ENCODE assay signal across 38 cellular contexts in the genomic region with DNA sequence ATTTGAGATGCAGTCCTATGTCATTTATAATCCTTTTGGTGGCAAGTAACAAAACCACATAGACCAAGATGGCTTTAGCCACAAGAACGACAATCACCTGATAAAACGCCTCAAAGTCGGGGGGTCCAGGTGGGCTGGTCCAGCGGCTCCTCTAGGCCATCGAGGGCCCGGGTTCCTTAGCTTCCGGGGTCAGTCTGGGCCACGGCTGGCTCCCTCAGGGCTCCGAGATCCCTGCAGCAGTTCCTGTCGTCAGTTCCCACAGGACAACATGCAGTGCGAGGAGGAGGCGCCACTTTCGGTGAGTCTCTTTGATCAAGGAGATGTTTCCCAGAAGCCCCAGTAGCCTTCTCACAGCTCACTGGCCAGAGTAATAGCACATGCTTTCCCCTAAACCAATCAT.
"Had no signal": no experiment of that assay in that cellular context is flagged by ENCODE, and none has a peak within 500 bp of the region (broad histone marks: within the 10 kb centered on the region; RNA-seq: fewer than 3 reads in every experiment).

No MANE protein-coding gene starts in this region.

- H3K4me1 ChIP-seq: adrenal gland, ascending aorta, body of pancreas, breast epithelium had no signal

- H3K36me3 Mint-ChIP-seq: activated naive CD4-positive, alpha-beta T cell treated with anti-CD3 and anti-CD28 coated beads, Interleukin-2, amount 10 ng/mL, durations not matched to agents 7 days and 5 days; activated naive CD4-positive, alpha-beta T cell treated with anti-CD3 and anti-CD28 coated beads, Interleukin-2, amount 50 U/mL, for 24 hours; activated naive CD4-positive, alpha-beta T cell treated with anti-CD3 and anti-CD28 coated beads, Interleukin-2, amount 50 U/mL, for 72 hours; activated naive CD8-positive, alpha-beta T cell; activated naive CD8-positive, alpha-beta T cell treated with anti-CD3 and anti-CD28 coated beads for 36 hours; activated naive CD8-positive, alpha-beta T cell treated with anti-CD3 and anti-CD28 coated beads, Interleukin-2, amount 10 ng/mL, durations not matched to agents 7 days and 5 days; brain had no signal

- H3K9me3 ChIP-seq: adrenal gland, ascending aorta, body of pancreas, breast epithelium had no signal

- H3K36me3 ChIP-seq: adrenal gland, ascending aorta, brain microvascular endothelial cell, breast epithelium, cardiac muscle cell had no signal

- H3K4me3 ChIP-seq: adrenal gland, ascending aorta, body of pancreas, breast epithelium, cardiac muscle cell had no signal

- H3K9me3 Mint-ChIP-seq: activated naive CD4-positive, alpha-beta T cell treated with anti-CD3 and anti-CD28 coated beads for 36 hours; activated naive CD4-positive, alpha-beta T cell treated with anti-CD3 and anti-CD28 coated beads, Interleukin-2, amount 50 U/mL, for 24 hours; activated naive CD4-positive, alpha-beta T cell treated with anti-CD3 and anti-CD28 coated beads, Interleukin-2, amount 50 U/mL, for 72 hours; activated naive CD8-positive, alpha-beta T cell treated with anti-CD3 and anti-CD28 coated beads for 36 hours; activated naive CD8-positive, alpha-beta T cell treated with anti-CD3 and anti-CD28 coated beads, Interleukin-2, amount 10 ng/mL, durations not matched to agents 7 days and 5 days; activated naive CD8-positive, alpha-beta T cell treated with anti-CD3 and anti-CD28 coated beads, Interleukin-2, amount 50 U/mL, for 24 hours; activated T-cell treated with anti-CD3 and anti-CD28 coated beads, Interleukin-2, amount 50 U/mL, for 24 hours; activated T-cell treated with anti-CD3 and anti-CD28 coated beads, Interleukin-2, amount 50 U/mL, for 4 hours; activated T-helper 1 cell treated with anti-CD3 and anti-CD28 coated beads, Interleukin-12 subunit alpha, Interleukin-12 subunit beta, Interleukin-2, Interleukin-4 antibody, amounts not matched to agents 30 ng/mL and 10 ng/mL and 1 ng/mL, durations not matched to agents 14 hours and 24 hours and 36 hours; activated T-helper 17 cell treated with anti-CD3 and anti-CD28 coated beads, Interleukin-2, amount 50 U/mL, for 72 hours; activated T-helper 2 cell treated with anti-CD3 and anti-CD28 coated beads, Interferon-gamma antibody, Interleukin-2, Interleukin-4, amounts not matched to agents 10 μg/mL and 5 μg/mL and 100 μg/mL, durations not matched to agents 14 hours and 24 hours and 36 hours; brain had no signal

- H3K4me1 Mint-ChIP-seq: activated naive CD4-positive, alpha-beta T cell treated with anti-CD3 and anti-CD28 coated beads, Interleukin-2, amount 10 ng/mL, durations not matched to agents 7 days and 5 days; activated naive CD4-positive, alpha-beta T cell treated with anti-CD3 and anti-CD28 coated beads, Interleukin-2, amount 50 U/mL, for 24 hours; activated naive CD8-positive, alpha-beta T cell treated with anti-CD3 and anti-CD28 coated beads for 36 hours; activated naive CD8-positive, alpha-beta T cell treated with anti-CD3 and anti-CD28 coated beads, Interleukin-2, amount 10 ng/mL, durations not matched to agents 7 days and 5 days; activated naive CD8-positive, alpha-beta T cell treated with anti-CD3 and anti-CD28 coated beads, Interleukin-2, amount 50 U/mL, for 24 hours; activated T-helper 17 cell treated with anti-CD3 and anti-CD28 coated beads, Interleukin-2, amount 50 U/mL, for 72 hours; brain; central memory CD8-positive, alpha-beta T cell had no signal

- DNase-seq: activated effector memory CD4-positive, alpha-beta T cell treated with anti-CD3 and anti-CD28 coated beads, Interleukin-2, amount 50 U/mL, for 16 hours; activated effector memory CD4-positive, alpha-beta T cell treated with Interleukin-2 at 50 U/mL for 16 hours; activated gamma-delta T cell; activated gamma-delta T cell treated with Interleukin-2 at 50 U/mL for 16 hours; activated naive CD4-positive, alpha-beta T cell; activated naive CD4-positive, alpha-beta T cell treated with anti-CD3 and anti-CD28 coated beads for 36 hours; activated naive CD4-positive, alpha-beta T cell treated with anti-CD3 and anti-CD28 coated beads, Interleukin-2, amount 10 ng/mL, durations not matched to agents 7 days and 5 days; activated naive CD4-positive, alpha-beta T cell treated with anti-CD3 and anti-CD28 coated beads, Interleukin-2, amount 50 U/mL, for 16 hours; activated naive CD4-positive, alpha-beta T cell treated with Interleukin-2 at 50 U/mL for 16 hours; activated naive CD8-positive, alpha-beta T cell treated with anti-CD3 and anti-CD28 coated beads for 36 hours; activated naive CD8-positive, alpha-beta T cell treated with anti-CD3 and anti-CD28 coated beads, Interleukin-2, amount 10 ng/mL, durations not matched to agents 7 days and 5 days; activated naive CD8-positive, alpha-beta T cell treated with anti-CD3 and anti-CD28 coated beads, Interleukin-2, amount 50 U/mL, for 24 hours; activated T-cell treated with anti-CD3 and anti-CD28 coated beads, Interleukin-2, amount 50 U/mL, for 1 hour; activated T-cell treated with anti-CD3 and anti-CD28 coated beads, Interleukin-2, amount 50 U/mL, for 24 hours; activated T-cell treated with anti-CD3 and anti-CD28 coated beads, Interleukin-2, amount 50 U/mL, for 4 hours; activated T-cell treated with anti-CD3 and anti-CD28 coated beads, Interleukin-2, amount 50 U/mL, for 48 hours; activated T-cell treated with anti-CD3 and anti-CD28 coated beads, Interleukin-2, amount 50 U/mL, for 72 hours; adrenal gland; amniotic stem cell; amygdala; anterior cingulate cortex; aorta; body of pancreas; brain microvascular endothelial cell; caudate nucleus; central memory CD4-positive, alpha-beta T cell; cerebellar nuclear complex had no signal

- ATAC-seq: activated naive CD4-positive, alpha-beta T cell treated with anti-CD3 and anti-CD28 coated beads, Interleukin-2, amount 50 U/mL, for 72 hours; activated naive CD8-positive, alpha-beta T cell treated with anti-CD3 and anti-CD28 coated beads, Interleukin-2, amount 50 U/mL, for 24 hours; activated T-cell treated with anti-CD3 and anti-CD28 coated beads, Interleukin-2, amount 50 U/mL, for 4 hours; activated T-cell treated with anti-CD3 and anti-CD28 coated beads, Interleukin-2, amount 50 U/mL, for 72 hours; activated T-helper 17 cell treated with anti-CD3 and anti-CD28 coated beads, Interleukin-2, amount 50 U/mL, for 72 hours; body of pancreas had no signal

- H3K27me3 ChIP-seq: adrenal gland, ascending aorta, body of pancreas, brain microvascular endothelial cell, cardiac muscle cell had no signal

- H3K27me3 Mint-ChIP-seq: activated naive CD4-positive, alpha-beta T cell treated with anti-CD3 and anti-CD28 coated beads, Interleukin-2, amount 10 ng/mL, durations not matched to agents 7 days and 5 days; activated naive CD8-positive, alpha-beta T cell treated with anti-CD3 and anti-CD28 coated beads, Interleukin-2, amount 10 ng/mL, durations not matched to agents 7 days and 5 days; activated naive CD8-positive, alpha-beta T cell treated with anti-CD3 and anti-CD28 coated beads, Interleukin-2, amount 50 U/mL, for 24 hours; activated T-cell treated with anti-CD3 and anti-CD28 coated beads, Interleukin-2, amount 50 U/mL, for 24 hours; activated T-helper 17 cell treated with anti-CD3 and anti-CD28 coated beads, Interleukin-2, amount 50 U/mL, for 72 hours; brain; central memory CD8-positive, alpha-beta T cell had no signal

- H3K27ac ChIP-seq: adrenal gland, ascending aorta, body of pancreas, brain microvascular endothelial cell, breast epithelium, cardiac muscle cell had no signal

- H3K4me3 Mint-ChIP-seq: activated naive CD4-positive, alpha-beta T cell treated with anti-CD3 and anti-CD28 coated beads for 36 hours; activated naive CD4-positive, alpha-beta T cell treated with anti-CD3 and anti-CD28 coated beads, Interleukin-2, amount 10 ng/mL, durations not matched to agents 7 days and 5 days; activated naive CD4-positive, alpha-beta T cell treated with anti-CD3 and anti-CD28 coated beads, Interleukin-2, amount 50 U/mL, for 24 hours; activated naive CD8-positive, alpha-beta T cell; activated naive CD8-positive, alpha-beta T cell treated with anti-CD3 and anti-CD28 coated beads for 36 hours; activated naive CD8-positive, alpha-beta T cell treated with anti-CD3 and anti-CD28 coated beads, Interleukin-2, amount 10 ng/mL, durations not matched to agents 7 days and 5 days; activated naive CD8-positive, alpha-beta T cell treated with anti-CD3 and anti-CD28 coated beads, Interleukin-2, amount 50 U/mL, for 24 hours; activated T-cell treated with anti-CD3 and anti-CD28 coated beads, Interleukin-2, amount 50 U/mL, for 24 hours; activated T-cell treated with anti-CD3 and anti-CD28 coated beads, Interleukin-2, amount 50 U/mL, for 4 hours; activated T-cell treated with anti-CD3 and anti-CD28 coated beads, Interleukin-2, amount 50 U/mL, for 72 hours; activated T-helper 1 cell treated with anti-CD3 and anti-CD28 coated beads, Interleukin-12 subunit alpha, Interleukin-12 subunit beta, Interleukin-2, Interleukin-4 antibody, amounts not matched to agents 30 ng/mL and 10 ng/mL and 1 ng/mL, durations not matched to agents 14 hours and 24 hours and 36 hours; activated T-helper 17 cell treated with anti-CD3 and anti-CD28 coated beads, Interleukin-2, amount 50 U/mL, for 72 hours; brain; central memory CD8-positive, alpha-beta T cell had no signal

- H3K27ac Mint-ChIP-seq: activated naive CD4-positive, alpha-beta T cell treated with anti-CD3 and anti-CD28 coated beads for 36 hours; activated naive CD4-positive, alpha-beta T cell treated with anti-CD3 and anti-CD28 coated beads, Interleukin-2, amount 10 ng/mL, durations not matched to agents 7 days and 5 days; activated naive CD4-positive, alpha-beta T cell treated with anti-CD3 and anti-CD28 coated beads, Interleukin-2, amount 50 U/mL, for 24 hours; activated naive CD4-positive, alpha-beta T cell treated with anti-CD3 and anti-CD28 coated beads, Interleukin-2, amount 50 U/mL, for 72 hours; activated naive CD8-positive, alpha-beta T cell; activated naive CD8-positive, alpha-beta T cell treated with anti-CD3 and anti-CD28 coated beads for 36 hours; activated naive CD8-positive, alpha-beta T cell treated with anti-CD3 and anti-CD28 coated beads, Interleukin-2, amount 10 ng/mL, durations not matched to agents 7 days and 5 days; activated naive CD8-positive, alpha-beta T cell treated with anti-CD3 and anti-CD28 coated beads, Interleukin-2, amount 50 U/mL, for 24 hours; activated T-cell treated with anti-CD3 and anti-CD28 coated beads, Interleukin-2, amount 50 U/mL, for 24 hours; activated T-cell treated with anti-CD3 and anti-CD28 coated beads, Interleukin-2, amount 50 U/mL, for 72 hours; activated T-helper 1 cell treated with anti-CD3 and anti-CD28 coated beads, Interleukin-12 subunit alpha, Interleukin-12 subunit beta, Interleukin-2, Interleukin-4 antibody, amounts not matched to agents 30 ng/mL and 10 ng/mL and 1 ng/mL, durations not matched to agents 14 hours and 24 hours and 36 hours; activated T-helper 17 cell treated with anti-CD3 and anti-CD28 coated beads, Interleukin-2, amount 50 U/mL, for 72 hours; activated T-helper 2 cell treated with anti-CD3 and anti-CD28 coated beads, Interferon-gamma antibody, Interleukin-2, Interleukin-4, amounts not matched to agents 10 μg/mL and 5 μg/mL and 100 μg/mL, durations not matched to agents 14 hours and 24 hours and 36 hours; brain had no signal
